Comparison of ENCODE assay signal across 11 cellular contexts in the genomic region with DNA sequence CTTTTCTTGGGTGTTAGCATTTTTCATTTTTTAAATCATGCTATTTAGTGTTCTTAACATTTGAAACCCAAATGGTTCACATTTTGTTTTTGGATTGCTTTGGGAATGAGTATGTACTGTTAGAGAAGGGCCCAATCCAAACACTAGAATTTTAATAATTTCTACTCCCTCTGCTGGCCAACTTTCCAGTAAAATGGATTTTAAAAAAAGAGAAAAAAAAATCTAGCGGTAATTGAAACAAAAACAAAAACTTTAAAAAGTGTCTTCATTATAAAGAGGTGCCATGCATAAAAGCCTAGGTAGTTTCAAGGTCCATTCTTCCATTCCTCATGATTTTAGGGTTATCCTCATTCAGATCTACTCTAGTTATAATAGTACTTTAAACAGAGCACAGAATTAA. TPM values are rescaled to one million over a fixed set of nuclear protein-coding genes. Genes with fewer than 3 reads are reported as not detected.
DNase-seq lines count a peak whose midpoint lies in the region; ATAC-seq, FAIRE-seq and TF ChIP-seq lines count a peak whose summit lies in the region.
"Had no signal": no experiment of that assay in that cellular context is flagged by ENCODE, and none has a peak within 500 bp of the region (broad histone marks: within the 10 kb centered on the region; RNA-seq: fewer than 3 reads in every experiment).

No MANE protein-coding gene starts in this region.

- H3K9me2 ChIP-seq in PC-9 (ENCODE audit: insufficient read depth) = no peaks in the 10 kb centered on the region

- no peaks in the 10 kb centered on the region for H3K27me3 ChIP-seq in PC-9 (ENCODE audit: insufficient read depth, low read depth)
- H3K27me3 ChIP-seq: SJCRH30 had no signal

- H3K27ac ChIP-seq in 22Rv1 = no peak overlapping the region
- no peak overlapping the region for H3K27ac ChIP-seq in PC-9
- H3K27ac ChIP-seq: SJCRH30 had no signal

- no peak overlapping the region for H3K4me2 ChIP-seq in PC-9

- POLR2A ChIA-PET in PC-9 (lab: Charles Lee; ENCODE audit: unreplicated experiment) = no interaction called here

- DNase-seq in D721Med (ENCODE audit: insufficient read length, low spot score) (no peak), PC-9 (no peak), fibroblast of mammary gland (ENCODE audit: low read depth) (peak; percentile 44), ureter (ENCODE audit: low spot score) (no peak), NCI-H2081 treated with DMSO at 0.1 percent for 48 hours (lab: John Stamatoyannopoulos, UW) (no peak)
- DNase-seq: cerebellar nuclear complex; SJCRH30; stimulated activated CD4-positive, alpha-beta T cell treated with anti-CD3 and anti-CD28 coated beads, Interleukin-2, amount 100 ng/mL, for 48 hours had no signal

- H3K79me2 ChIP-seq in PC-9 (ENCODE audit: low read depth) = no peaks in the 10 kb centered on the region

- H3K9me3 ChIP-seq in PC-9 (ENCODE audit: insufficient read depth, low read depth) = no peaks in the 10 kb centered on the region
- H3K9me3 ChIP-seq: SJCRH30 had no signal

- no peaks in the 10 kb centered on the region for H4K20me1 ChIP-seq in PC-9 (ENCODE audit: insufficient read depth)

- no peaks in the 10 kb centered on the region for H3K36me3 ChIP-seq in PC-9 (ENCODE audit: low read depth)
- H3K36me3 ChIP-seq: SJCRH30 had no signal

- no peak overlapping the region for H2AFZ ChIP-seq in PC-9

- CTCF ChIA-PET in PC-9 (lab: Charles Lee) = no interaction called here

- H3K4me3 ChIP-seq in PC-9 = no peak overlapping the region
- H3K4me3 ChIP-seq in fibroblast of mammary gland (ENCODE audit: control insufficient read depth, low read depth, low read length) = no peak overlapping the region
- H3K4me3 ChIP-seq: SJCRH30 had no signal

- no TSS peak for BruUV-seq in PC-9 (replicated peaks; lab: Mats Ljungman, UMichigan)

- no peak for FAIRE-seq in D721Med (lab: Jason Lieb, UNC)

- H3F3A ChIP-seq in PC-9 (ENCODE audit: insufficient read depth, low read depth) = peaks cover 24% of the 10 kb centered on the region

- ATAC-seq in esophagus mucosa (no peak), HG02798 (IDR thresholded peaks at IDR 0.05; ENCODE audit: poor library complexity, unreplicated experiment) (no peak)

- peaks cover 32% of the 10 kb centered on the region for H3K4me1 ChIP-seq in PC-9 (replicated peaks; ENCODE audit: insufficient read depth)
- H3K4me1 ChIP-seq: SJCRH30 had no signal

- intact Hi-C loops in PC-9 (cut with micrococcal nuclease; ENCODE audit: unreplicated experiment) = loop anchor here (1.0 kb wide), 1 partner anchor 112 kb away; no protein-coding TSS in a partner anchor

- TF ChIP-seq CTCF in 22Rv1 (IDR thresholded peaks at IDR 0.05) = peak; percentile 36; the same call in 1 of the 2 replicates
- TF ChIP-seq CTCF in D721Med (IDR thresholded peaks at IDR 0.05; ENCODE audit: insufficient read depth, missing control alignments) = peak; percentile 19
- peak; percentile 63 for TF ChIP-seq CTCF in PC-9 (conservative IDR thresholded peaks at IDR 0.05)
- peak; percentile 35 for TF ChIP-seq CTCF in fibroblast of mammary gland (conservative IDR thresholded peaks at IDR 0.05; ENCODE audit: control insufficient read depth, insufficient read depth, low read depth, low read length)

RNA-seq across cellular contexts. Expression of gene RICTOR, which starts 32.1 kb away (rescaled TPM):
- total RNA-seq in PC-9 (2021) (103 and 121 TPM in 2 replicates), esophagus mucosa (18.1 TPM), ureter (54.0 TPM)
